20 cellular contexts compared by ENCODE assay signal in genomic region chr6:124054034-124054433, GRCh38.
DNase-seq lines count a peak whose midpoint lies in the region; ATAC-seq and TF ChIP-seq lines count a peak whose summit lies in the region.
"Had no signal": no experiment of that assay in that cellular context is flagged by ENCODE, and none has a peak within 500 bp of the region (broad histone marks: within the 10 kb centered on the region; RNA-seq: fewer than 3 reads in every experiment).

No MANE protein-coding gene starts in this region.

- BruUV-seq in PC-9 (replicated peaks; lab: Mats Ljungman, UMichigan) = no TSS peak

- no peaks in the 10 kb centered on the region for H3K27me3 ChIP-seq in PC-9 (ENCODE audit: insufficient read depth, low read depth)
- no peaks in the 10 kb centered on the region for H3K27me3 ChIP-seq in psoas muscle (ENCODE audit: insufficient read depth in 3 of 3, low read length in 2 of 3)
- H3K27me3 ChIP-seq: dorsolateral prefrontal cortex, stomach, tibial nerve had no signal

- intact Hi-C loops in PC-9 (cut with micrococcal nuclease; ENCODE audit: unreplicated experiment) = no loop called here
- intact Hi-C loops in psoas muscle (cut with DNase I) = no loop called here

- no peak for DNase-seq in PC-9
- DNase-seq in activated gamma-delta T cell (lab: John Stamatoyannopoulos, UW) = no peak
- DNase-seq in psoas muscle = no peak
- DNase-seq: activated CD8-positive, alpha-beta memory T cell treated with anti-CD3 and anti-CD28 coated beads for 24 hours; CD4-positive, alpha-beta T cell; dorsolateral prefrontal cortex; H9; left cardiac atrium; mesenchymal stem cell; NCI-H1436 treated with DMSO at 0.1 percent for 48 hours; NCI-H526 treated with DMSO at 0.1 percent for 48 hours; right cardiac atrium; SHP77; stomach had no signal

- H3K36me3 ChIP-seq in PC-9 (ENCODE audit: low read depth) (no peaks in the 10 kb centered on the region), psoas muscle (ENCODE audit: insufficient read depth in 1 of 2, low read depth in 1 of 2) (no peaks in the 10 kb centered on the region)
- H3K36me3 ChIP-seq: stomach, tibial nerve had no signal

- no peaks in the 10 kb centered on the region; the same call in 1 of the 2 replicates for H3K9me2 ChIP-seq in PC-9 (ENCODE audit: insufficient read depth)

- H3K4me1 ChIP-seq in PC-9 (replicated peaks; ENCODE audit: insufficient read depth) = 0 out of 2 replicates have a peak, but pooled peaks cover 5% of the 10 kb centered on the region
- peaks cover 38% of the 10 kb centered on the region for H3K4me1 ChIP-seq in psoas muscle

- CTCF ChIA-PET in PC-9 (lab: Charles Lee) = no interaction called here

- POLR2A ChIA-PET in PC-9 (lab: Charles Lee; ENCODE audit: unreplicated experiment) = interaction anchor here (0.6 kb wide), 1 partner anchor 154 kb away, joined by 4 read pairs; no protein-coding TSS in a partner anchor

- no peak overlapping the region for H3K4me3 ChIP-seq in PC-9
- H3K4me3 ChIP-seq in psoas muscle = no peak overlapping the region
- H3K4me3 ChIP-seq: dorsolateral prefrontal cortex, stomach, tibial nerve had no signal

- peak; percentile 40 for ATAC-seq in GM18861 (IDR thresholded peaks at IDR 0.05; ENCODE audit: unreplicated experiment)
- peak; percentile 49 for ATAC-seq in GM21390 (IDR thresholded peaks at IDR 0.05; ENCODE audit: unreplicated experiment)
- peak; percentile 57 for ATAC-seq in HG03280 (IDR thresholded peaks at IDR 0.05; ENCODE audit: unreplicated experiment)
- ATAC-seq in HG03097 (IDR thresholded peaks at IDR 0.05; ENCODE audit: low FRiP score, unreplicated experiment) = no peak
- no peak for ATAC-seq in psoas muscle
- ATAC-seq: activated CD4-positive, CD25-positive, alpha-beta regulatory T cell treated with anti-CD3 and anti-CD28 coated beads, Interleukin-2, amount 50 U/mL, for 24 hours; left cardiac atrium; right cardiac atrium had no signal

- no peaks in the 10 kb centered on the region for H3F3A ChIP-seq in PC-9 (ENCODE audit: insufficient read depth, low read depth)

- no peaks in the 10 kb centered on the region for H3K79me2 ChIP-seq in PC-9 (ENCODE audit: low read depth)

- no peak overlapping the region for H3K4me2 ChIP-seq in PC-9

- H4K20me1 ChIP-seq in PC-9 (ENCODE audit: insufficient read depth) = no peaks in the 10 kb centered on the region

- H3K9me3 ChIP-seq in PC-9 (ENCODE audit: insufficient read depth, low read depth) = no peaks in the 10 kb centered on the region; the same call in 1 of the 2 replicates
- no peaks in the 10 kb centered on the region for H3K9me3 ChIP-seq in psoas muscle
- H3K9me3 ChIP-seq: stomach, tibial nerve had no signal

- TF ChIP-seq CTCF in PC-9 (conservative IDR thresholded peaks at IDR 0.05) = no peak
- TF ChIP-seq CTCF in psoas muscle (IDR thresholded peaks at IDR 0.05) = no peak

- peak overlapping the region; percentile 10; the same call in 1 of the 2 replicates for H2AFZ ChIP-seq in PC-9

- no peak overlapping the region for H3K27ac ChIP-seq in PC-9
- no peak overlapping the region for H3K27ac ChIP-seq in psoas muscle
- H3K27ac ChIP-seq: dorsolateral prefrontal cortex, stomach, tibial nerve had no signal

Comparison
In these comparisons a context has a peak if more than half of its experiments do, and no peak if none do; other contexts are left out.
1. ATAC-seq: peak in GM18861 (single experiment), GM21390 (single experiment) and HG03280 (single experiment); none in HG03097 (single experiment) and psoas muscle (0 of 4).